Comparison of ENCODE assay signal across 18 cellular contexts in the genomic region with DNA sequence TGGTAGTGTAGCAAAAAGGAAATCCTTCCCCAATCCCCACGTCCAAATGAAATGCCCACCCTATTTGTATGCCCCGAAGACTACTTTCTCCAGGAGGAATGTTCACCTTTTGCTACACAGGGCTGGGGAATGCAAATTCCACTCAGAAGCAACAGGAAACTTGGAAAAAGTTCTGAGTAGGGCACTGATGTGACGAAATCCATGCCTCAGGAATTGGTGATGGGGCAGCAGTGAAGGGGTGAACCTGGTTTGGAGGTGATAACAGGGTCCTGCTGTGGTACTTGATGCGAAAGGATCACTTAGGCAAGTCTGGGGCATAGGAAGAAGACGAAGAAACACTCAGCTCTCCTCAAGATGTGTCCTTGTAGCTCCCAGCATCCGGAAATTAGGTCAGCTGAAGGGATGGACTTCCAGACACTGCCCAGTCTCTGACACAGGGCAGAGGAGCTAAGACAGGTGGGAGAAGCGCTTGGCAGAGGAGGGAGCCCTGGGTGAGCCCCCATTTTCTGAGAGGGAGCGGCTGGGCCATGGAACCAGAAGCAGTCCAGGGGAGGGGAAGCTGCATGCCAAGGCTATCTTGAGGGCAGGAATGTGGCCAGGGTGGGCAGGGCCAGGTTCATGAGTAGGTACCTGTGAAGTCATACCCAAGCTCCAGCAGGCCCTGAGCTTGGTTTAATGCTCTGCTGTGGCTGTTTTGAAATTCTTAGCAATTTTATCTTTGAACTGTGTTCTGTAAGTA.
"Had no signal": no experiment of that assay in that cellular context is flagged by ENCODE, and none has a peak within 500 bp of the region (broad histone marks: within the 10 kb centered on the region; RNA-seq: fewer than 3 reads in every experiment).

No MANE protein-coding gene starts in this region.

- H3K4me3 ChIP-seq: cardiac muscle cell, SK-N-MC, skin epidermis, stomach, thoracic aorta had no signal

- H3K4me1 ChIP-seq: foreskin keratinocyte, stomach had no signal

- DNase-seq: activated CD4-positive, alpha-beta T cell treated with anti-CD3 and anti-CD28 coated beads, Interleukin-2, amount 10 ng/mL, durations not matched to agents 7 days and 5 days; activated naive CD4-positive, alpha-beta T cell; activated naive CD8-positive, alpha-beta T cell treated with anti-CD3 and anti-CD28 coated beads for 36 hours; amniotic stem cell; foreskin keratinocyte; glutamatergic neuron; hippocampal formation; mammary epithelial cell; midbrain; right cardiac atrium; stimulated activated CD4-positive, alpha-beta T cell treated with anti-CD3 and anti-CD28 coated beads, Interleukin-15, amount 100 ng/mL, for 24 hours; stimulated activated CD4-positive, alpha-beta T cell treated with anti-CD3 and anti-CD28 coated beads, Interleukin-2, amount 100 ng/mL, for 48 hours; stomach had no signal

- H3K36me3 ChIP-seq: cardiac muscle cell, stomach, thoracic aorta had no signal

- ATAC-seq: activated CD4-positive, CD25-positive, alpha-beta regulatory T cell treated with anti-CD3 and anti-CD28 coated beads, Interleukin-2, amount 50 U/mL, for 24 hours; foreskin keratinocyte; right cardiac atrium had no signal

- H3K9me3 ChIP-seq: stomach, thoracic aorta had no signal

- H3K27me3 ChIP-seq: cardiac muscle cell, stomach had no signal

- H3K27ac ChIP-seq: cardiac muscle cell, foreskin keratinocyte, SK-N-MC, skin epidermis, stomach, thoracic aorta had no signal
